18 cellular contexts compared by ENCODE assay signal in the genomic region with DNA sequence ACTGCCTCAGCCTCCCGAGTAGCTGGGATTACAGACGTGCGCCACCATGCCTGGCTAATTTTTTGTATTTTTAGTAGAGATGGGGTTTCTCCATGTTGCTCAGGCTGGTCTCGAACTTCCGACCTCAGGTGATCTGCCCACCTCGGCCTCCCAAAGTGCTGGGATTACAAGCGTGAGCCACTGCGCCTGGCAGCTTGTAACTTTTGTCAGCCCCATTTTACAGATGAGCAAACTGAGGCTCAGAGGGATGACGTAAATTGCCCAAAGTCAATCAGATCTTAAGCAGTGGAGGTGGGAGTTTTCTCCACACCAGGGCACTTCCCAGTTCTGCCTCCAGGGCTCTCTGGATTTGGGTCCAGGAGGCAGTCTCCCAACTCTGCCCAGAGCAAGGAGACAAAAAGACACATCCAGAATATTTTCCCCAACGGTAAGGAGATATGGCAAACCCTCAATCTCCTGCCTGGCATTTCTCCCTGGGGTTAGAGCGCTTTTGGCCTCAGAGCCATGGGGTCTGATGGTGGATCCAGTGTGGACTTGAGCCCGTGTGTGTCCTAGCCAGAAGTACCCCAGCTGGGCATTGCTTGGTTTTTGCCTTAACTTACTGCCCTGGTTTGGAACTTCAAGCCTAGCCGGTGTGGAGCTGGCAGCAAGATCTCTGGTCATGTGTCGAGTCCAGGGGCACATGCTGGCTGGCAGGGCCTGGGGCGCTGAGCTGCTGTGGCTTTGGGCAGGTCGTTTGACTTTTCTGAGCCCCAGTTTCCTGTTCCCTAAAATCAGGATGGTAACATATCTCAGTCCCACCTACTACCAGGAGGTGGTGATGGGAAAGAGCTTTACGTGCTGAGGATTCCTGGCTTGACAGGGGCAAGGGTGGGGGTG. TPM values are rescaled to one million over a fixed set of nuclear protein-coding genes. Genes with fewer than 3 reads are reported as not detected.
DNase-seq lines count a peak whose midpoint lies in the region; TF ChIP-seq lines count a peak whose summit lies in the region.
"Had no signal": no experiment of that assay in that cellular context is flagged by ENCODE, and none has a peak within 500 bp of the region (broad histone marks: within the 10 kb centered on the region; RNA-seq: fewer than 3 reads in every experiment).

No MANE protein-coding gene starts in this region.

- H3K18ac ChIP-seq in neuronal stem cell (ENCODE audit: low read length), result no peak overlapping the region

- no CpG with 5 or more reads among the region's 17 CpGs for WGBS in neuronal stem cell (ENCODE audit: extremely low coverage in 2 of 2, insufficient read length in 2 of 2, insufficient replicate concordance in 1 of 2), 2 donors

- H2BK12ac ChIP-seq in neuronal stem cell (ENCODE audit: low read length), result no peak overlapping the region

- DNase-seq in AG10803 (ENCODE audit: low read depth), result no peak
- DNase-seq in HFFc6, result no peak
- no peak for DNase-seq in choroid plexus epithelial cell (ENCODE audit: low read depth)
- no peak for DNase-seq in neuronal stem cell (ENCODE audit: low spot score)
- DNase-seq in AG08395 (ENCODE audit: low spot score), result no peak
- DNase-seq in SW 1271 (lab: John Stamatoyannopoulos, UW), result no peak
- no peak for DNase-seq in T-helper 2 cell treated with Interferon-gamma antibody and Interleukin-4, amounts not matched to agents 5 μg/mL and 100 μg/mL, for 36 hours (ENCODE audit: low spot score)
- DNase-seq: C1 segment of cervical spinal cord; CD8-positive, alpha-beta memory T cell; DMS79 treated with DMSO at 0.1 percent for 48 hours; KG1; NCI-H187; NCI-H2107; NCI-H2227 treated with DMSO at 0.1 percent for 48 hours; NCI-H524; NCI-H82; OCI-M1; SHP77 treated with DMSO at 0.1 percent for 48 hours had no signal

- H2BK120ac ChIP-seq in neuronal stem cell (ENCODE audit: low read depth, low read length), result no peak overlapping the region

- no peak overlapping the region for H3K9ac ChIP-seq in neuronal stem cell (ENCODE audit: low read depth, low read length, poor library complexity)

- H3K27ac ChIP-seq in neuronal stem cell (replicated peaks; ENCODE audit: low read length), result no peak overlapping the region

- H2AFZ ChIP-seq in neuronal stem cell (ENCODE audit: low read length), result no peak overlapping the region

- H3K4me1 Mint-ChIP-seq in HFFc6 (ENCODE audit: low read depth), result no peaks in the 10 kb centered on the region
- H3K4me1 Mint-ChIP-seq in T-helper 2 cell treated with Interferon-gamma antibody and Interleukin-4, amounts not matched to agents 5 μg/mL and 100 μg/mL, for 36 hours (ENCODE audit: low read depth), result no peaks in the 10 kb centered on the region

- H3K9me3 Mint-ChIP-seq in HFFc6, result no peaks in the 10 kb centered on the region
- H3K9me3 Mint-ChIP-seq in T-helper 2 cell treated with Interferon-gamma antibody and Interleukin-4, amounts not matched to agents 5 μg/mL and 100 μg/mL, for 36 hours, result no peaks in the 10 kb centered on the region
- H3K9me3 Mint-ChIP-seq: CD8-positive, alpha-beta memory T cell had no signal

- peak overlapping the region; percentile 71 for H2BK15ac ChIP-seq in neuronal stem cell (ENCODE audit: low read length)

- peaks cover 18% of the 10 kb centered on the region for H3K27me3 Mint-ChIP-seq in HFFc6 (ENCODE audit: insufficient read depth)
- peaks cover 31% of the 10 kb centered on the region for H3K27me3 Mint-ChIP-seq in T-helper 2 cell treated with Interferon-gamma antibody and Interleukin-4, amounts not matched to agents 5 μg/mL and 100 μg/mL, for 36 hours (ENCODE audit: low read depth)

- no peak overlapping the region for H3K4ac ChIP-seq in neuronal stem cell (ENCODE audit: low read length)

- TF ChIP-seq CTCF in AG10803 (conservative IDR thresholded peaks at IDR 0.05; ENCODE audit: low read length) (peak; percentile 8; the same call in 1 of the 2 replicates), HFFc6 (IDR thresholded peaks at IDR 0.05) (peak; percentile 28), choroid plexus epithelial cell (conservative IDR thresholded peaks at IDR 0.05; ENCODE audit: low read depth, low read length) (peak; percentile 3)

- H3K9me3 ChIP-seq in neuronal stem cell (replicated peaks in 1 of 2; ENCODE audit: control insufficient read depth in 2 of 2, insufficient read depth in 1 of 2, low read depth in 1 of 2, low read length in 2 of 2), result peaks cover 0 to under 1% of the 10 kb centered on the region in 2 donors

- no peak overlapping the region for H3K27ac Mint-ChIP-seq in HFFc6
- H3K27ac Mint-ChIP-seq in T-helper 2 cell treated with Interferon-gamma antibody and Interleukin-4, amounts not matched to agents 5 μg/mL and 100 μg/mL, for 36 hours, result no peak overlapping the region

- peaks cover 2 to 42% (median 26%) of the 10 kb centered on the region in 3 experiments for H3K27me3 ChIP-seq in neuronal stem cell (ENCODE audit: control insufficient read depth in 3 of 3, insufficient read depth in 3 of 3, low read depth in 1 of 3, low read length in 3 of 3)

- H3K36me3 ChIP-seq in neuronal stem cell (replicated peaks in 1 of 2; ENCODE audit: control insufficient read depth in 2 of 2, insufficient read depth in 2 of 2, low read length in 2 of 2), result no peaks in the 10 kb centered on the region

- H3K14ac ChIP-seq in neuronal stem cell (ENCODE audit: low read length), result peak overlapping the region; percentile 60

- no peak overlapping the region for H4K8ac ChIP-seq in neuronal stem cell (ENCODE audit: low read depth, low read length)

- H3K4me3 Mint-ChIP-seq in HFFc6, result no peak overlapping the region
- H3K4me3 Mint-ChIP-seq in T-helper 2 cell treated with Interferon-gamma antibody and Interleukin-4, amounts not matched to agents 5 μg/mL and 100 μg/mL, for 36 hours, result no peak overlapping the region

- H4K91ac ChIP-seq in neuronal stem cell (ENCODE audit: low read depth, low read length, poor library complexity), result no peak overlapping the region

- no peak overlapping the region for H3K4me2 ChIP-seq in neuronal stem cell (ENCODE audit: insufficient read depth, low read length, poor library complexity, severe bottlenecking)

- no peak overlapping the region for H2BK5ac ChIP-seq in neuronal stem cell (ENCODE audit: low read length)

- peaks cover 4 to 6% of the 10 kb centered on the region in 2 donors for H3K4me1 ChIP-seq in neuronal stem cell (ENCODE audit: control insufficient read depth in 2 of 2, insufficient read depth in 1 of 2, low read depth in 1 of 2, low read length in 2 of 2)

- H2AK5ac ChIP-seq in neuronal stem cell (ENCODE audit: low read depth, low read length), result peak overlapping the region; percentile 50

- no peak overlapping the region for H3K23ac ChIP-seq in neuronal stem cell (ENCODE audit: low read depth, low read length, poor library complexity)

- peaks cover 1% of the 10 kb centered on the region for H3K79me1 ChIP-seq in neuronal stem cell (ENCODE audit: low read depth, low read length)

- H3K4me3 ChIP-seq in AG10803 (ENCODE audit: low read length), result no peak overlapping the region
- no peak overlapping the region for H3K4me3 ChIP-seq in choroid plexus epithelial cell (ENCODE audit: low read depth, low read length)
- H3K4me3 ChIP-seq in neuronal stem cell (ENCODE audit: low read length in 2 of 2), result no peak overlapping the region

- no peaks in the 10 kb centered on the region for H3K36me3 Mint-ChIP-seq in HFFc6 (ENCODE audit: low read depth)
- H3K36me3 Mint-ChIP-seq in T-helper 2 cell treated with Interferon-gamma antibody and Interleukin-4, amounts not matched to agents 5 μg/mL and 100 μg/mL, for 36 hours (ENCODE audit: low read depth), result no peaks in the 10 kb centered on the region
- H3K36me3 Mint-ChIP-seq: CD8-positive, alpha-beta memory T cell had no signal

RNA-seq across cellular contexts. Expression of a gene that starts 3.4 kb away (rescaled TPM):
- under 1 TPM; 0.14 to 0.27 (median 0.16) TPM for total RNA-seq in HFFc6 (2021; fragmentation: NEBNext Ultra II Directional; extraction: Animal tissue kit (Norgen Biotek cat#: 25700))
- polyA plus RNA-seq in neuronal stem cell (2013, experiment 1 of 2), result 2.9 TPM
- 2.7 TPM for polyA plus RNA-seq in neuronal stem cell (2013, experiment 2 of 2)
- polyA plus RNA-seq: CD8-positive, alpha-beta memory T cell had no signal

RNA-seq across cellular contexts. Expression of a gene that starts 53.7 kb away (rescaled TPM):
- 10 to 100 TPM in 5 of 6 experiments, 1 to 10 TPM in 1; 5.5 to 11.9 (median 10.8) TPM for total RNA-seq in HFFc6 (2021; fragmentation: NEBNext Ultra II Directional; extraction: Animal tissue kit (Norgen Biotek cat#: 25700))
- polyA plus RNA-seq in neuronal stem cell (2013, experiment 1 of 2), result 17.3 TPM
- 16.9 TPM for polyA plus RNA-seq in neuronal stem cell (2013, experiment 2 of 2)
